ENCODE assay signal across 12 cellular contexts in the genomic region with DNA sequence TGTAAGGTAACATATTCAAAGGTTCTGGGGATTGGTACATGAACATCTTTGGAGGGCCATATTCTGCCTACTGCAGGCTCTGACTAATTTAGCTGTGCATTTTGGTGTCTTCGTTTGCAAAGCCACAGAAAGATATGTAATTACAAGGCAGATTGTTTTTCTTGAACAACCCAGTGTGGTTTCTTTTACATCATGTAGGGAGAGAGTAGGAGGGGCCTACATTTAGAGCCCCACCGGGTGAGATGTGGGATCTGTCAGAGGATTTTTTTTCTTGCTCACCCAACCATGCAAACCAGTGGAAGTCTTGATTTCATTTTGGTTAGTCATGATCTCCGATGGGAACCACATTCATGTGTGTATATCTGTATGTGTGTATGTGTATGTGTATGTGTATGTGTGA.
DNase-seq lines count a peak whose midpoint lies in the region; TF ChIP-seq lines count a peak whose summit lies in the region.
"Had no signal": no experiment of that assay in that cellular context is flagged by ENCODE, and none has a peak within 500 bp of the region (broad histone marks: within the 10 kb centered on the region; RNA-seq: fewer than 3 reads in every experiment).

No MANE protein-coding gene starts in this region.

- H3K36me3 Mint-ChIP-seq in MCF 10A (ENCODE audit: insufficient read depth, unreplicated experiment), result no peaks in the 10 kb centered on the region

- H2BK15ac ChIP-seq in mesendoderm (replicated peaks; ENCODE audit: low read depth), result no peak overlapping the region

- intact Hi-C loops in MCF 10A (cut with micrococcal nuclease), result no loop called here

- no peak overlapping the region for H3K18ac ChIP-seq in mesendoderm (ENCODE audit: low read length)

- no peak overlapping the region for H3K4me2 ChIP-seq in mesendoderm (ENCODE audit: low read length)

- no peak overlapping the region for H3K23ac ChIP-seq in mesendoderm (ENCODE audit: low read length)

- peaks cover 7% of the 10 kb centered on the region for H3K9me3 Mint-ChIP-seq in MCF 10A (ENCODE audit: unreplicated experiment)

- H3K27me3 Mint-ChIP-seq in MCF 10A (ENCODE audit: insufficient read depth, unreplicated experiment), result no peaks in the 10 kb centered on the region

- H3K4me3 ChIP-seq in HEK293 (ENCODE audit: low read depth, low read length) (no peak overlapping the region), mesendoderm (ENCODE audit: low read length) (no peak overlapping the region)
- H3K4me3 ChIP-seq: thoracic aorta had no signal

- peaks cover 3% of the 10 kb centered on the region; the same call in 1 of the 2 replicates for H3K4me1 ChIP-seq in HEK293 (ENCODE audit: control insufficient read depth, insufficient read depth, low read length)
- H3K4me1 ChIP-seq in mesendoderm (ENCODE audit: control insufficient read depth, low read depth, low read length), result no peaks in the 10 kb centered on the region

- peak overlapping the region; percentile 35 for H2BK5ac ChIP-seq in mesendoderm (ENCODE audit: low read length)

- H3K27ac Mint-ChIP-seq in MCF 10A (ENCODE audit: low read depth, unreplicated experiment), result no peak overlapping the region

- peaks cover 4% of the 10 kb centered on the region for H3K4me1 Mint-ChIP-seq in MCF 10A (ENCODE audit: insufficient read depth, unreplicated experiment)

- DNase-seq in NCI-H2107 treated with DMSO at 0.1 percent for 48 hours (lab: John Stamatoyannopoulos, UW; ENCODE audit: unreplicated experiment), result peak; percentile 58
- no peak for DNase-seq in NCI-H2107 (lab: John Stamatoyannopoulos, UW)
- DNase-seq in HK-2 (ENCODE audit: unreplicated experiment), result peak; percentile 11
- no peak for DNase-seq in mesendoderm
- DNase-seq in DMS53 (lab: John Stamatoyannopoulos, UW), result no peak
- no peak for DNase-seq in KBM-7
- no peak for DNase-seq in MCF 10A (ENCODE audit: unreplicated experiment)
- DNase-seq: NCI-H1092 treated with DMSO at 0.1 percent for 48 hours; stimulated activated CD4-positive, alpha-beta T cell treated with anti-CD3 and anti-CD28 coated beads, Interleukin-15, amount 100 ng/mL, for 24 hours had no signal

- CTCF ChIA-PET in HEK293 (lab: Yijun Ruan, JAX) (interaction anchor here (0.6 kb wide), 1 partner anchor 141 kb away, joined by 3 read pairs; no protein-coding TSS in a partner anchor), MCF 10A (lab: Yijun Ruan, JAX) (no interaction called here)

- H3K27me3 ChIP-seq in mesendoderm (ENCODE audit: insufficient read depth, low read length, poor library complexity), result no peaks in the 10 kb centered on the region

- POLR2A ChIA-PET in HEK293 (lab: Yijun Ruan, JAX) (no interaction called here), MCF 10A (lab: Yijun Ruan, JAX) (no interaction called here)

- H3K9ac ChIP-seq in mesendoderm (ENCODE audit: low read length), result no peak overlapping the region

- H3K9me3 ChIP-seq in HEK293 (ENCODE audit: control insufficient read depth, insufficient read depth, low read depth, low read length), result no peaks in the 10 kb centered on the region
- H3K9me3 ChIP-seq: thoracic aorta had no signal

- no peaks in the 10 kb centered on the region for H3K79me1 ChIP-seq in mesendoderm (ENCODE audit: low read length)

- BruUV-seq in MCF 10A (replicated peaks; lab: Mats Ljungman, UMichigan), result no TSS peak

- H2AK5ac ChIP-seq in mesendoderm (ENCODE audit: low read length), result no peak overlapping the region

- H3K27ac ChIP-seq in HEK293 (ENCODE audit: extremely low read depth, low read depth, low read length) (no peak overlapping the region), mesendoderm (ENCODE audit: low read depth, low read length) (no peak overlapping the region)
- H3K27ac ChIP-seq: 22Rv1, thoracic aorta had no signal

- H3K36me3 ChIP-seq in HEK293 (ENCODE audit: control insufficient read depth in 2 of 2, insufficient read depth in 1 of 2, low read length in 2 of 2) (no peaks in the 10 kb centered on the region), mesendoderm (ENCODE audit: control insufficient read depth, insufficient read depth, low read length) (no peaks in the 10 kb centered on the region)
- H3K36me3 ChIP-seq: thoracic aorta had no signal

- no peak for TF ChIP-seq CTCF in HEK293 (tag by site-specific recombination; IDR thresholded peaks at IDR 0.05)
- no peak for TF ChIP-seq CTCF in MCF 10A (IDR thresholded peaks at IDR 0.05; ENCODE audit: unreplicated experiment)

- no peak overlapping the region for H3K4me3 Mint-ChIP-seq in MCF 10A (ENCODE audit: unreplicated experiment)

- in situ Hi-C loops in KBM-7 (cut with MboI; ENCODE audit: low pct_unique_long_range_greater_than_20kb, low sequenced_read_pairs), result no loop called here

- WGBS in mesendoderm (ENCODE audit: extremely low coverage, insufficient coverage, low lambda C conversion rate), result no CpG with 5 or more reads among the region's 3 CpGs

- no peaks in the 10 kb centered on the region for H3K79me2 ChIP-seq in mesendoderm (ENCODE audit: control insufficient read depth, insufficient read depth, low read length)

- H4K5ac ChIP-seq in mesendoderm (ENCODE audit: low read length), result no peak overlapping the region

- H2BK120ac ChIP-seq in mesendoderm (ENCODE audit: low read depth, low read length), result no peak overlapping the region

- peak overlapping the region; percentile 5 for H3K56ac ChIP-seq in mesendoderm (ENCODE audit: low read length)

- H4K8ac ChIP-seq in mesendoderm (ENCODE audit: low read depth, low read length), result no peak overlapping the region

- H3K4ac ChIP-seq in mesendoderm (ENCODE audit: low read depth, low read length), result no peak overlapping the region

TF ChIP-seq in HEK293, 187 proteins besides CTCF, POLR2A, EP300 and RAD21:
- TF ChIP-seq ZNF660 (tag by site-specific recombination; IDR thresholded peaks at IDR 0.05) (no peak), HOXC10 (CRISPR knock-in tag; IDR thresholded peaks at IDR 0.05) (no peak), ZNF274 (IDR thresholded peaks at IDR 0.05; ENCODE audit: low read length) (no peak), ZNF274 (tag by site-specific recombination; IDR thresholded peaks at IDR 0.05; ENCODE audit: borderline replicate concordance) (no peak), REPIN1 (tag by site-specific recombination; IDR thresholded peaks at IDR 0.05; ENCODE audit: low read depth) (no peak), ZNF785 (tag by site-specific recombination; IDR thresholded peaks at IDR 0.05) (no peak), FEZF1 (tag by site-specific recombination; IDR thresholded peaks at IDR 0.05) (peak; percentile 50), SCRT2 (tag by site-specific recombination; IDR thresholded peaks at IDR 0.05) (no peak), SP7 (tag by site-specific recombination; IDR thresholded peaks at IDR 0.05) (peak; percentile 34), ZNF398 (tag by site-specific recombination; IDR thresholded peaks at IDR 0.05) (no peak)

Comparison
In these comparisons a context has a peak if more than half of its experiments do, and no peak if none do; other contexts are left out.
1. DNase-seq: peak in NCI-H2107 treated with DMSO at 0.1 percent for 48 hours (single experiment) and HK-2 (single experiment); none in NCI-H2107 (single experiment), mesendoderm (single experiment), DMS53 (single experiment), KBM-7 (single experiment) and MCF 10A (single experiment).